ENCODE assay signal across 8 cellular contexts in genomic region chr15:77135181-77135580, GRCh38.
"Had no signal": no experiment of that assay in that cellular context is flagged by ENCODE, and none has a peak within 500 bp of the region (broad histone marks: within the 10 kb centered on the region; RNA-seq: fewer than 3 reads in every experiment).

No MANE protein-coding gene starts in this region.

- H3K4me1 Mint-ChIP-seq: IgD-negative memory B cell had no signal

- H3K4me2 ChIP-seq: KMS-11 had no signal

- FAIRE-seq: HepG2, HTR-8/SVneo had no signal

- H3K27me3 Mint-ChIP-seq: IgD-negative memory B cell had no signal

- DNase-seq: IMR-90, KBM-7, KG1 had no signal

- ATAC-seq: HepG2 had no signal

- H3K9ac ChIP-seq: KMS-11 had no signal

- H3K4me3 Mint-ChIP-seq: IgD-negative memory B cell had no signal

- H3K27ac Mint-ChIP-seq: IgD-negative memory B cell had no signal

- H3K27ac ChIP-seq: HL-60, KMS-11 had no signal
